20 cellular contexts compared by ENCODE assay signal in genomic region chr5:128632264-128632663, GRCh38.
A peak's percentile ranks its signal among the peaks of the same experiment; 100 is the strongest.
DNase-seq lines count a peak whose midpoint lies in the region; ATAC-seq, FAIRE-seq and TF ChIP-seq lines count a peak whose summit lies in the region.
"Had no signal": no experiment of that assay in that cellular context is flagged by ENCODE, and none has a peak within 500 bp of the region (broad histone marks: within the 10 kb centered on the region; RNA-seq: fewer than 3 reads in every experiment).

No MANE protein-coding gene starts in this region.

- intact Hi-C loops in mammary epithelial cell (cut with micrococcal nuclease) (no loop called here), spleen (cut with DNase I; ENCODE audit: low total_unique reads) (no loop called here)

- H3K4me2 ChIP-seq in mammary epithelial cell (ENCODE audit: insufficient read depth, low read depth, low read length) (no peak overlapping the region), keratinocyte (ENCODE audit: control insufficient read depth, extremely low read depth, insufficient read depth, low read depth, low read length) (no peak overlapping the region)
- H3K4me2 ChIP-seq: KMS-11 had no signal

- no peak for TF ChIP-seq POLR2A in spleen (IDR thresholded peaks at IDR 0.05)

- no peak overlapping the region for H3K4me3 Mint-ChIP-seq in endodermal cell
- H3K4me3 Mint-ChIP-seq: activated CD8-positive, alpha-beta T cell treated with anti-CD3 and anti-CD28 coated beads for 36 hours; activated naive CD8-positive, alpha-beta T cell; CD8-positive, alpha-beta T cell; T-cell had no signal

- TF ChIP-seq CTCF in mammary epithelial cell (conservative IDR thresholded peaks at IDR 0.05 in 1 of 2, IDR thresholded peaks at IDR 0.05 in 1 of 2; ENCODE audit: extremely low read depth in 1 of 2, insufficient read depth in 1 of 2, low read depth in 1 of 2, low read length in 2 of 2), result no peak
- no peak for TF ChIP-seq CTCF in keratinocyte (optimal IDR thresholded peaks at IDR 0.05 in 1 of 3, IDR thresholded peaks at IDR 0.05 in 1 of 3, conservative IDR thresholded peaks at IDR 0.05 in 1 of 3; ENCODE audit: extremely low read depth in 1 of 3, insufficient read depth in 2 of 3, low read length in 3 of 3)
- no peak for TF ChIP-seq CTCF in spleen (IDR thresholded peaks at IDR 0.05 in 8 of 11, conservative IDR thresholded peaks at IDR 0.05 in 3 of 11)
- no peak for TF ChIP-seq CTCF in endodermal cell (conservative IDR thresholded peaks at IDR 0.05)

- no peaks in the 10 kb centered on the region for H3K9me1 ChIP-seq in keratinocyte (ENCODE audit: control insufficient read depth, extremely low read depth, insufficient read depth, low read length)

- H3K9me3 ChIP-seq in mammary epithelial cell (replicated peaks; ENCODE audit: insufficient read depth, low read length) (no peaks in the 10 kb centered on the region), keratinocyte (ENCODE audit: control insufficient read depth, low read depth, low read length) (no peaks in the 10 kb centered on the region), spleen (no peaks in the 10 kb centered on the region), endodermal cell (ENCODE audit: control insufficient read depth, low read length) (no peaks in the 10 kb centered on the region)
- H3K9me3 ChIP-seq: right lobe of liver had no signal

- H3K9ac ChIP-seq in mammary epithelial cell (ENCODE audit: insufficient read depth, low read length), result no peak overlapping the region
- no peak overlapping the region for H3K9ac ChIP-seq in keratinocyte (ENCODE audit: control insufficient read depth, extremely low read depth, insufficient read depth, low read length)
- H3K9ac ChIP-seq in endodermal cell (ENCODE audit: extremely low read depth, low read length, poor library complexity, severe bottlenecking), result no peak overlapping the region
- H3K9ac ChIP-seq: KMS-11 had no signal

- H3K36me3 ChIP-seq in mammary epithelial cell (ENCODE audit: insufficient read depth, low read length) (no peaks in the 10 kb centered on the region), keratinocyte (ENCODE audit: control insufficient read depth in 2 of 2, extremely low read depth in 1 of 2, insufficient read depth in 2 of 2, low read length in 2 of 2) (no peaks in the 10 kb centered on the region), spleen (no peaks in the 10 kb centered on the region), endodermal cell (ENCODE audit: control insufficient read depth, insufficient read depth, low read length) (no peaks in the 10 kb centered on the region)
- H3K36me3 ChIP-seq: right lobe of liver had no signal

- FAIRE-seq in keratinocyte (lab: Jason Lieb, UNC), result no peak

- H3K9me3 Mint-ChIP-seq in endodermal cell, result no peaks in the 10 kb centered on the region
- H3K9me3 Mint-ChIP-seq: activated CD8-positive, alpha-beta T cell treated with anti-CD3 and anti-CD28 coated beads for 36 hours; CD8-positive, alpha-beta T cell had no signal

- no peaks in the 10 kb centered on the region for H4K20me1 ChIP-seq in mammary epithelial cell (ENCODE audit: insufficient read depth, low read length)
- no peaks in the 10 kb centered on the region for H4K20me1 ChIP-seq in keratinocyte (ENCODE audit: control insufficient read depth, extremely low read depth, insufficient read depth, low read length)

- BruUV-seq in mammary epithelial cell (replicated peaks; lab: Mats Ljungman, UMichigan), result no TSS peak

- ATAC-seq in HG03469 (IDR thresholded peaks at IDR 0.05; ENCODE audit: unreplicated experiment), result no peak
- ATAC-seq: activated CD8-positive, alpha-beta T cell treated with anti-CD3 and anti-CD28 coated beads for 36 hours; CD8-positive, alpha-beta T cell; right lobe of liver; T-cell had no signal

- WGBS in mammary epithelial cell (ENCODE audit: low coverage, missing lambda C conversion rate), result 90% methylated on average over 6 of the region's 6 CpGs
- WGBS in spleen, 5 donors, result 45 to 56% (median 47%) methylated on average over 6 of the region's 6 CpGs
- WGBS in endodermal cell (ENCODE audit: insufficient coverage in 1 of 2, insufficient read length in 1 of 2), 2 experiments, result 78 to 79% methylated on average over 2 to 6 of the region's 6 CpGs

- peak; percentile 2 for DNase-seq in ELF-1 (ENCODE audit: low read depth, low spot score)
- DNase-seq in MV-4-11 (lab: John Stamatoyannopoulos, UW), result peak; percentile 26
- DNase-seq in mammary epithelial cell, result no peak
- DNase-seq in keratinocyte (ENCODE audit: low read depth, low spot score), result peak; percentile 13
- DNase-seq in retina, result no peak
- DNase-seq in spleen, result no peak
- DNase-seq in endodermal cell, result no peak
- DNase-seq: activated CD8-positive, alpha-beta T cell treated with anti-CD3 and anti-CD28 coated beads for 36 hours; activated T-cell treated with anti-CD3 and anti-CD28 coated beads, Interleukin-2, amount 50 U/mL, for 48 hours; CD8-positive, alpha-beta T cell; hypothalamus; NCI-H146; nucleus accumbens; right lobe of liver; stimulated activated CD4-positive, alpha-beta T cell treated with anti-CD3 and anti-CD28 coated beads, Interleukin-2, amount 100 ng/mL, for 24 hours; T-cell had no signal

- H3K27me3 ChIP-seq in mammary epithelial cell (ENCODE audit: insufficient read depth, low read length) (no peaks in the 10 kb centered on the region), keratinocyte (ENCODE audit: control insufficient read depth, extremely low read depth, insufficient read depth, low read length) (no peaks in the 10 kb centered on the region), spleen (replicated peaks in 1 of 7) (no peaks in the 10 kb centered on the region), endodermal cell (ENCODE audit: control insufficient read depth, insufficient read depth, low read length, poor library complexity, severe bottlenecking) (no peaks in the 10 kb centered on the region)
- H3K27me3 ChIP-seq: right lobe of liver had no signal

- H3K4me1 ChIP-seq in mammary epithelial cell (ENCODE audit: insufficient read depth, low read length) (peaks cover 6% of the 10 kb centered on the region), keratinocyte (ENCODE audit: control insufficient read depth, extremely low read depth, insufficient read depth, low read length) (peaks cover 17% of the 10 kb centered on the region), spleen (no peaks in the 10 kb centered on the region), endodermal cell (ENCODE audit: control insufficient read depth, insufficient read depth, low read length) (no peaks in the 10 kb centered on the region)
- H3K4me1 ChIP-seq: right lobe of liver had no signal

- H3K79me2 ChIP-seq in mammary epithelial cell (ENCODE audit: insufficient read depth, low read length) (no peaks in the 10 kb centered on the region), keratinocyte (ENCODE audit: control insufficient read depth, insufficient read depth, low read length) (no peaks in the 10 kb centered on the region)

- in situ Hi-C loops in mammary epithelial cell (cut with MboI; ENCODE audit: low sequenced_read_pairs in 2 of 2), result no loop called here

- no peak overlapping the region for H3K27ac ChIP-seq in mammary epithelial cell (ENCODE audit: insufficient read depth, low read depth, low read length)
- peak overlapping the region; percentile 3 for H3K27ac ChIP-seq in keratinocyte (ENCODE audit: control insufficient read depth, insufficient read depth, low read length)
- no peak overlapping the region for H3K27ac ChIP-seq in spleen
- no peak overlapping the region for H3K27ac ChIP-seq in endodermal cell (ENCODE audit: low read depth, low read length)
- H3K27ac ChIP-seq: HL-60, KMS-11, right lobe of liver had no signal

- no peaks in the 10 kb centered on the region for H3K4me1 Mint-ChIP-seq in endodermal cell
- H3K4me1 Mint-ChIP-seq: T-cell had no signal

- CTCF ChIA-PET in mammary epithelial cell (lab: Charles Lee; ENCODE audit: low non-redundant PET), result no interaction called here

- H3K36me3 Mint-ChIP-seq in endodermal cell (ENCODE audit: low read depth), result no peaks in the 10 kb centered on the region
- H3K36me3 Mint-ChIP-seq: activated naive CD8-positive, alpha-beta T cell; CD8-positive, alpha-beta T cell; T-cell had no signal

- H3K4me3 ChIP-seq in mammary epithelial cell (replicated peaks in 1 of 3; ENCODE audit: insufficient read depth in 1 of 3, low read depth in 2 of 3, low read length in 3 of 3) (no peak overlapping the region), keratinocyte (ENCODE audit: control insufficient read depth in 2 of 3, extremely low read depth in 1 of 3, insufficient read depth in 2 of 3, low read depth in 1 of 3, low read length in 3 of 3) (no peak overlapping the region), spleen (no peak overlapping the region), endodermal cell (ENCODE audit: low read length) (no peak overlapping the region)
- H3K4me3 ChIP-seq: right lobe of liver had no signal

- dilution Hi-C loops in mammary epithelial cell (cut with HindIII; ENCODE audit: low sequenced_read_pairs), result no loop called here
- dilution Hi-C loops in keratinocyte (cut with MboI; ENCODE audit: extremely low pct_ligation_motif_present, low sequenced_read_pairs), result no loop called here

- H2AFZ ChIP-seq in mammary epithelial cell (ENCODE audit: low read depth, low read length) (peak overlapping the region; percentile 23), keratinocyte (ENCODE audit: control insufficient read depth, low read length) (no peak overlapping the region)

- H3K27me3 Mint-ChIP-seq in endodermal cell (ENCODE audit: insufficient read depth), result no peaks in the 10 kb centered on the region
- H3K27me3 Mint-ChIP-seq: activated CD8-positive, alpha-beta T cell treated with anti-CD3 and anti-CD28 coated beads for 36 hours; activated naive CD8-positive, alpha-beta T cell; T-cell had no signal

- no peak overlapping the region for H3K27ac Mint-ChIP-seq in endodermal cell
- H3K27ac Mint-ChIP-seq: activated CD8-positive, alpha-beta T cell treated with anti-CD3 and anti-CD28 coated beads for 36 hours; activated naive CD8-positive, alpha-beta T cell; CD8-positive, alpha-beta T cell; T-cell had no signal

Comparison
In these comparisons a context has a peak if more than half of its experiments do, and no peak if none do; other contexts are left out.
1. DNase-seq: peak in ELF-1 (single experiment), MV-4-11 (single experiment) and keratinocyte (single experiment); none in mammary epithelial cell (single experiment), retina (single experiment), spleen (single experiment) and endodermal cell (single experiment).